Comparison of ENCODE assay signal across 7 cellular contexts in the genomic region with DNA sequence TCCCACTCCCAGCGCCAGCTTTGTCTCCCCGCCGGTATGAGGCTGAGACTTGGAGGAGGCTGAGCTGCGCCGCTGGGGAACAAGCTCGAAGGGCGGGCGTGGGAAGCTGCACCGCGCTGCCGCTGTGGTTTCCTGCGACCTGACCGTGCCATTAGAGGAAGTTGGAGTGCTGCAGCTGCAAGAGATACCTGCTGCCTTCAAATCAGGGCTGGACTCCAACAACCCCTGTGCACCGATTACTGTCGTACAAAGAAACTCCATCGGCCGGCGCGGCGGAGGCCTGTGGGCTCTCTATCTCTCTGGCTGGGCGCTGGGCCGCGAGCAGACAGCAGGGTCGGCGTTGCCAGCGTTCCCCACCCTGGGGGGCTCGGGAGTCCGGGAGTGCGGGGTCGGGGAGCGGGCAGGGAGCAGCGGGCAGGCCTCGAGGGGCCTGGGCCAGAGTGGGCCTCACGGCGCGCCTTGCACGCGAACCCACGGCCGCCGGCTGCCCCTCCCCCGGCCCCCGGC. TPM values are rescaled to one million over a fixed set of nuclear protein-coding genes. Genes with fewer than 3 reads are reported as not detected.
DNase-seq lines count a peak whose midpoint lies in the region; ATAC-seq, FAIRE-seq and TF ChIP-seq lines count a peak whose summit lies in the region.

No MANE protein-coding gene starts in this region.

- H3K36me3 ChIP-seq in mammary epithelial cell (ENCODE audit: insufficient read depth, low read length) (no peaks in the 10 kb centered on the region), kidney (ENCODE audit: control insufficient read depth in 1 of 2, insufficient read depth in 2 of 2, low read length in 2 of 2) (no peaks in the 10 kb centered on the region)

- in situ Hi-C loops in mammary epithelial cell (cut with MboI; ENCODE audit: low sequenced_read_pairs in 2 of 2), result no loop called here

- peak; percentile 70 for ATAC-seq in GM18511 (IDR thresholded peaks at IDR 0.05; ENCODE audit: unreplicated experiment)
- ATAC-seq in HG02852 (IDR thresholded peaks at IDR 0.05; ENCODE audit: unreplicated experiment), result peak; percentile 65

- no peaks in the 10 kb centered on the region for H4K20me1 ChIP-seq in mammary epithelial cell (ENCODE audit: insufficient read depth, low read length)

- H2AFZ ChIP-seq in mammary epithelial cell (ENCODE audit: low read depth, low read length), result peak overlapping the region; percentile 98

- DNase-seq in NCI-H1930 (lab: John Stamatoyannopoulos, UW) (peak; percentile 41 to 51), mammary epithelial cell (peak; percentile 76), kidney (peak; percentile 94)
- peak; percentile 51 to 56 for DNase-seq in stimulated activated CD4-positive, alpha-beta T cell treated with anti-CD3 and anti-CD28 coated beads, Interleukin-15, amount 100 ng/mL, for 48 hours (ENCODE audit: low read depth in 2 of 2)

- no peak for TF ChIP-seq CTCF in VCaP (conservative IDR thresholded peaks at IDR 0.05)
- TF ChIP-seq CTCF in mammary epithelial cell (conservative IDR thresholded peaks at IDR 0.05 in 1 of 2, IDR thresholded peaks at IDR 0.05 in 1 of 2; ENCODE audit: extremely low read depth in 1 of 2, insufficient read depth in 1 of 2, low read depth in 1 of 2, low read length in 2 of 2), result no peak
- TF ChIP-seq CTCF in kidney (IDR thresholded peaks at IDR 0.05; ENCODE audit: borderline replicate concordance, extremely low read depth, insufficient read depth), result no peak

- peak overlapping the region; percentile 66 to 97 (median 83) for H3K4me3 ChIP-seq in mammary epithelial cell (replicated peaks in 1 of 3; ENCODE audit: insufficient read depth in 1 of 3, low read depth in 2 of 3, low read length in 3 of 3)
- peak overlapping the region; percentile 77 to 81 for H3K4me3 ChIP-seq in kidney (ENCODE audit: low read length in 2 of 2)

- 0% methylated on average over 10 of the region's 43 CpGs for WGBS in mammary epithelial cell (ENCODE audit: low coverage, missing lambda C conversion rate)

- H3K27me3 ChIP-seq in mammary epithelial cell (ENCODE audit: insufficient read depth, low read length), result no peaks in the 10 kb centered on the region

- H3K4me2 ChIP-seq in mammary epithelial cell (ENCODE audit: insufficient read depth, low read depth, low read length), result peak overlapping the region; percentile 93

- dilution Hi-C loops in mammary epithelial cell (cut with HindIII; ENCODE audit: low sequenced_read_pairs), result no loop called here

- H3K4me1 ChIP-seq in mammary epithelial cell (ENCODE audit: insufficient read depth, low read length) (peaks cover 8% of the 10 kb centered on the region), kidney (ENCODE audit: control insufficient read depth in 1 of 2, insufficient read depth in 1 of 2, low read depth in 1 of 2, low read length in 2 of 2) (peaks cover 4 to 11% of the 10 kb centered on the region in 2 donors)

- FAIRE-seq in kidney (lab: Jason Lieb, UNC), result no peak

- intact Hi-C loops in mammary epithelial cell (cut with micrococcal nuclease) (loop anchor here (1.0 to 5.0 kb wide), 5 partner anchors 42 to 203 kb away; partner anchors contain the start of genes NLN and SGTB), kidney (cut with DNase I) (no loop called here)

- no TSS peak for BruUV-seq in mammary epithelial cell (replicated peaks; lab: Mats Ljungman, UMichigan)

- H3K9ac ChIP-seq in mammary epithelial cell (ENCODE audit: insufficient read depth, low read length) (peak overlapping the region; percentile 40), kidney (ENCODE audit: low read length in 2 of 2) (peak overlapping the region; percentile 59 to 89)

- CTCF ChIA-PET in mammary epithelial cell (lab: Charles Lee; ENCODE audit: low non-redundant PET), result no interaction called here

- H3K27ac ChIP-seq in VCaP, result peak overlapping the region; percentile 98
- H3K27ac ChIP-seq in mammary epithelial cell (ENCODE audit: insufficient read depth, low read depth, low read length), result peak overlapping the region; percentile 31
- H3K27ac ChIP-seq in kidney (ENCODE audit: low read depth in 2 of 2, low read length in 2 of 2), result peak overlapping the region; percentile 96 to 98

- H3K79me2 ChIP-seq in mammary epithelial cell (ENCODE audit: insufficient read depth, low read length), result peaks cover 45% of the 10 kb centered on the region

- H3K9me3 ChIP-seq in mammary epithelial cell (replicated peaks; ENCODE audit: insufficient read depth, low read length) (no peaks in the 10 kb centered on the region), kidney (ENCODE audit: control insufficient read depth in 1 of 2, low read length in 2 of 2) (no peaks in the 10 kb centered on the region)

RNA-seq across cellular contexts. Expression of gene ERBIN, which starts 1.2 kb away (rescaled TPM):
- total RNA-seq in mammary epithelial cell (100 to 1,000 TPM in 1 of 2 donors, 10 to 100 TPM in 1; 65.8 to 102 TPM), kidney (85.1 TPM)
- polyA plus RNA-seq in mammary epithelial cell (18.1 TPM), kidney (ENCODE audit: insufficient read depth, low read depth, low replicate concordance) (14.3 TPM)
- 46.1 TPM for polyA minus RNA-seq in mammary epithelial cell

Comparison
In these comparisons a context has a peak if more than half of its experiments do, and no peak if none do; other contexts are left out.
1. Peak in every context shown above with its lines: DNase-seq, ATAC-seq, H3K4me3 ChIP-seq and H3K27ac ChIP-seq.
2. H3K27ac ChIP-seq: peak in every context shown above with its lines; median percentile 98 in VCaP; 97 in kidney; 31 in mammary epithelial cell.